23 cellular contexts compared by ENCODE assay signal in the genomic region with DNA sequence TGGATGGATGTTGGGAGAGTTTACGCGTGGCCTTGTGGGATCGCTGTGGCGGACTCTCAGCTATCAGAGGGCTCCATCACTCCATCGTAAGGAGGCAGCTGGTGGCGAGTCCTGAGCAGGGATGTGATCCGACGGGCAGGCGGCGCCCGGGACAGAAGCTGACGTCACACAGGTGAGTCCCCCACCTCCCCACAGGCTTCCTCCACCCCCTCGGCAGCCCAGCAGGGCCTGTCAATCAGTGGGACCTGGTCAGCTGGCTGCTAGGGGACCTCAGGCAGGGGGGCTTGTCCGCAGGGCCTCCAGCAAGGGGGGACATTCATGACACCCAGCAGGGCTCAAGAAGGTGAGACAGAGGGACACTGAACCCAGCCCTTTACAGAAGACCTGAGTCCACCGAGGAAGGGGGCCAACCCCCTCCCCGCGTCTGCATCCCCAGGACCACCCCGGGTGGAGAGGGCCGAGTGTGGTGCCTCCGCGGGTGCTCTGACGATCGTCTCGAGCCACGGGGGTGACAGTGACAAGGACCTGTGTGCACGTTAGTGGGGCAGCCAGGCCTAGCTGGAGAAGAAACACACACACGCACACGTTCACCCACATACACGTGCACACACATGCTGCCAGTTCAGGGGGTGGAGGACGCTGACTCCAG. TPM values are rescaled to one million over a fixed set of nuclear protein-coding genes. Genes with fewer than 3 reads are reported as not detected.
DNase-seq lines count a peak whose midpoint lies in the region; ATAC-seq, FAIRE-seq and TF ChIP-seq lines count a peak whose summit lies in the region.
"Had no signal": no experiment of that assay in that cellular context is flagged by ENCODE, and none has a peak within 500 bp of the region (broad histone marks: within the 10 kb centered on the region; RNA-seq: fewer than 3 reads in every experiment).

No MANE protein-coding gene starts in this region.

- CTCF ChIA-PET in HEK293 (lab: Yijun Ruan, JAX) = interaction anchor here (1.8 kb wide), 1 partner anchor 9 kb away, joined by 7 read pairs; no protein-coding TSS in a partner anchor

- 94% methylated on average over 27 of the region's 30 CpGs for WGBS in hepatocyte (ENCODE audit: low lambda C conversion rate, missing lambda C conversion rate)

- FAIRE-seq in HTR-8/SVneo (lab: Jason Lieb, UNC) (peak; percentile 80), GM19239 (lab: Jason Lieb, UNC) (no peak)
- FAIRE-seq: GM12891 had no signal

- no peak overlapping the region for H3K27ac ChIP-seq in HEK293 (ENCODE audit: extremely low read depth, low read depth, low read length)
- H3K27ac ChIP-seq in hepatocyte = no peak overlapping the region
- no peak overlapping the region for H3K27ac ChIP-seq in gastrocnemius medialis
- H3K27ac ChIP-seq: GM23248, SK-N-MC had no signal

- no peaks in the 10 kb centered on the region for H3K27me3 ChIP-seq in hepatocyte
- no peaks in the 10 kb centered on the region for H3K27me3 ChIP-seq in gastrocnemius medialis

- no peak for TF ChIP-seq POLR2A in gastrocnemius medialis (IDR thresholded peaks at IDR 0.05)

- POLR2A ChIA-PET in HEK293 (lab: Yijun Ruan, JAX) = interaction anchor here (0.7 kb wide), 1 partner anchor 226 kb away, joined by 5 read pairs; no protein-coding TSS in a partner anchor

- intact Hi-C loops in gastrocnemius medialis (cut with DNase I; ENCODE audit: low total_unique reads) = no loop called here

- H3K4me1 ChIP-seq in HEK293 (ENCODE audit: control insufficient read depth, insufficient read depth, low read length) (no peaks in the 10 kb centered on the region), hepatocyte (ENCODE audit: insufficient read depth) (no peaks in the 10 kb centered on the region), gastrocnemius medialis (peaks cover 7 to 12% of the 10 kb centered on the region in 2 donors)

- DNase-seq in HTR-8/SVneo (ENCODE audit: insufficient read length, low spot score) = no peak
- DNase-seq in hepatocyte (ENCODE audit: low spot score) = peak; percentile 3
- DNase-seq in gastrocnemius medialis = no peak
- no peak for DNase-seq in amygdala (lab: John Stamatoyannopoulos, UW)
- DNase-seq in MV-4-11 (lab: John Stamatoyannopoulos, UW) = no peak
- no peak for DNase-seq in GM19239 (ENCODE audit: insufficient read length, low spot score)
- DNase-seq: ACHN, AML-193, C1 segment of cervical spinal cord, DND-41, GM23248, HCEC 1CT, Kasumi-1, NCI-H1694 treated with DMSO at 0.1 percent for 48 hours, NCI-H2081 treated with DMSO at 0.1 percent for 48 hours, NCI-H2171 treated with DMSO at 0.1 percent for 48 hours, NCI-H526, PC-3 had no signal

- H4K20me1 ChIP-seq in hepatocyte (ENCODE audit: insufficient read depth, poor library complexity, severe bottlenecking) = no peaks in the 10 kb centered on the region

- no peak overlapping the region for H3K4me2 ChIP-seq in hepatocyte

- H3K36me3 ChIP-seq in HEK293 (ENCODE audit: control insufficient read depth in 2 of 2, insufficient read depth in 1 of 2, low read length in 2 of 2) (peaks cover 0 to 40% of the 10 kb centered on the region in 2 experiments; a peak in 1 of 3 replicates), hepatocyte (replicated peaks; ENCODE audit: insufficient read depth, low read depth) (no peaks in the 10 kb centered on the region), gastrocnemius medialis (peaks cover 0 to 14% of the 10 kb centered on the region in 2 donors)

- H3K4me3 ChIP-seq in HEK293 (ENCODE audit: low read depth, low read length) (no peak overlapping the region), hepatocyte (no peak overlapping the region), gastrocnemius medialis (no peak overlapping the region)
- H3K4me3 ChIP-seq: GM23248, SK-N-MC had no signal

- TF ChIP-seq CTCF in HEK293 (tag by site-specific recombination; IDR thresholded peaks at IDR 0.05) (no peak), hepatocyte (IDR thresholded peaks at IDR 0.05; ENCODE audit: poor library complexity) (no peak), gastrocnemius medialis (IDR thresholded peaks at IDR 0.05 in 4 of 5, conservative IDR thresholded peaks at IDR 0.05 in 1 of 5) (no peak)

- peak; percentile 18 to 41 for ATAC-seq in gastrocnemius medialis
- ATAC-seq: CD8-positive, alpha-beta T cell; PC-3 had no signal

- no peak overlapping the region for H2AFZ ChIP-seq in hepatocyte
- H2AFZ ChIP-seq: GM23248 had no signal

- H3K79me2 ChIP-seq in hepatocyte = no peaks in the 10 kb centered on the region

- in situ Hi-C loops in gastrocnemius medialis (cut with MboI; ENCODE audit: low sequenced_read_pairs in 4 of 4) = no loop called here

- no peaks in the 10 kb centered on the region for H3K9me2 ChIP-seq in hepatocyte (replicated peaks; ENCODE audit: insufficient read depth)

- H3K9me3 ChIP-seq in HEK293 (ENCODE audit: control insufficient read depth, insufficient read depth, low read depth, low read length) (no peaks in the 10 kb centered on the region), hepatocyte (ENCODE audit: low read depth) (no peaks in the 10 kb centered on the region), gastrocnemius medialis (no peaks in the 10 kb centered on the region)

TF ChIP-seq in HEK293, 187 proteins besides CTCF, POLR2A, EP300 and RAD21:
- peak; percentile 8; the same call in 1 of the 2 replicates for TF ChIP-seq ZNF600 (tag by site-specific recombination; IDR thresholded peaks at IDR 0.05)
- TF ChIP-seq ZNF155 (tag by site-specific recombination; IDR thresholded peaks at IDR 0.05) = no peak
TF ChIP-seq in HEK293: peak in this region for 1.

RNA-seq across cellular contexts. Expression of a gene that starts 7.1 kb away (rescaled TPM):
- total RNA-seq in hepatocyte (19.3 and 28.4 TPM in 2 replicates), gastrocnemius medialis (10 to 100 TPM; 17.1 to 50.0 (median 37.6) TPM)
- polyA plus RNA-seq in hepatocyte = 57.9 and 84.0 TPM in 2 replicates

RNA-seq across cellular contexts. Expression of a gene that starts 9.0 kb away (rescaled TPM):
- total RNA-seq in hepatocyte = 0.64 and 1.6 TPM in 2 replicates
- polyA plus RNA-seq in hepatocyte = 0.40 and 1.2 TPM in 2 replicates
- total RNA-seq in gastrocnemius medialis = under 1 TPM in 2 of 4 donors, not detected in 2; 0.29 to 0.36 TPM
- total RNA-seq: RPMI7951 had no signal

RNA-seq across cellular contexts. Expression of a gene that starts 21.2 kb away (rescaled TPM):
- total RNA-seq in hepatocyte (87.5 and 105 TPM in 2 replicates), gastrocnemius medialis (100 to 1,000 TPM; 138 to 197 (median 159) TPM)
- 199 and 200 TPM in 2 replicates for polyA plus RNA-seq in hepatocyte

RNA-seq across cellular contexts. Expression of a gene that starts 32.2 kb away (rescaled TPM):
- 3.4 and 7.3 TPM in 2 replicates for total RNA-seq in hepatocyte
- polyA plus RNA-seq in hepatocyte = 15.9 and 19.1 TPM in 2 replicates
- 1 to 10 TPM in 1 of 4 donors, under 1 TPM in 1, not detected in 2; 0.13 to 1.5 TPM for total RNA-seq in gastrocnemius medialis

RNA-seq across cellular contexts. Expression of a gene that starts 32.5 kb away (rescaled TPM):
- total RNA-seq in hepatocyte = 47.6 and 75.8 TPM in 2 replicates
- 104 and 130 TPM in 2 replicates for polyA plus RNA-seq in hepatocyte
- total RNA-seq in gastrocnemius medialis = 1 to 10 TPM in 1 of 4 donors, under 1 TPM in 3; 0.56 to 2.4 (median 0.70) TPM
